17 cellular contexts compared by ENCODE assay signal in genomic region chr3:158642005-158642404, GRCh38.
"Had no signal": no experiment of that assay in that cellular context is flagged by ENCODE, and none has a peak within 500 bp of the region (broad histone marks: within the 10 kb centered on the region; RNA-seq: fewer than 3 reads in every experiment).

No MANE protein-coding gene starts in this region.

- H3K9me3 ChIP-seq: adrenal gland, gastroesophageal sphincter, heart left ventricle, left ventricle myocardium inferior, sigmoid colon had no signal

- H3K27ac ChIP-seq: adrenal gland, gastroesophageal sphincter, heart left ventricle, left ventricle myocardium inferior, sigmoid colon, VCaP had no signal

- DNase-seq: activated CD4-positive, CD25-positive, alpha-beta regulatory T cell treated with anti-CD3 and anti-CD28 coated beads, Interleukin-2, amount 50 U/mL, for 72 hours; activated naive CD4-positive, alpha-beta T cell treated with anti-CD3 and anti-CD28 coated beads, Interleukin-2, amount 50 U/mL, for 16 hours; adrenal gland; effector CD4-positive, alpha-beta T cell; heart left ventricle; kidney; left ventricle myocardium inferior; occipital lobe; posterior cingulate gyrus; sigmoid colon; stimulated activated CD4-positive, alpha-beta T cell treated with anti-CD3 and anti-CD28 coated beads, Interleukin-4, amount 100 ng/mL, for 4 hours; stimulated activated naive B cell treated with anti-CD40 and anti-IgM and Interleukin-4, amounts not matched to agents 10 μg/mL and 1 μg/mL and 100 μg/mL, for 72 hours had no signal

- H3K4me3 ChIP-seq: adrenal gland, gastroesophageal sphincter, heart left ventricle, left ventricle myocardium inferior, sigmoid colon had no signal

- H3K27ac Mint-ChIP-seq: activated T-helper 1 cell treated with anti-CD3 and anti-CD28 coated beads, Interleukin-12 subunit alpha, Interleukin-12 subunit beta, Interleukin-2, Interleukin-4 antibody, amounts not matched to agents 30 ng/mL and 10 ng/mL and 1 ng/mL, durations not matched to agents 14 hours and 24 hours and 36 hours; memory B cell; stimulated activated naive B cell treated with anti-CD40 and anti-IgM and Interleukin-4, amounts not matched to agents 10 μg/mL and 1 μg/mL and 100 μg/mL, for 72 hours had no signal

- H3K4me3 Mint-ChIP-seq: activated T-helper 1 cell treated with anti-CD3 and anti-CD28 coated beads, Interleukin-12 subunit alpha, Interleukin-12 subunit beta, Interleukin-2, Interleukin-4 antibody, amounts not matched to agents 30 ng/mL and 10 ng/mL and 1 ng/mL, durations not matched to agents 14 hours and 24 hours and 36 hours; memory B cell; stimulated activated naive B cell treated with anti-CD40 and anti-IgM and Interleukin-4, amounts not matched to agents 10 μg/mL and 1 μg/mL and 100 μg/mL, for 72 hours had no signal

- ATAC-seq: esophagus mucosa; gastroesophageal sphincter; heart left ventricle; stimulated activated naive B cell treated with anti-CD40 and anti-IgM and Interleukin-4, amounts not matched to agents 10 μg/mL and 1 μg/mL and 100 μg/mL, for 72 hours had no signal

- H3K27me3 ChIP-seq: adrenal gland, gastroesophageal sphincter, heart left ventricle, sigmoid colon had no signal

- H3K9me3 Mint-ChIP-seq: activated T-helper 1 cell treated with anti-CD3 and anti-CD28 coated beads, Interleukin-12 subunit alpha, Interleukin-12 subunit beta, Interleukin-2, Interleukin-4 antibody, amounts not matched to agents 30 ng/mL and 10 ng/mL and 1 ng/mL, durations not matched to agents 14 hours and 24 hours and 36 hours; memory B cell; stimulated activated naive B cell treated with anti-CD40 and anti-IgM and Interleukin-4, amounts not matched to agents 10 μg/mL and 1 μg/mL and 100 μg/mL, for 72 hours had no signal

- H3K27me3 Mint-ChIP-seq: memory B cell; stimulated activated naive B cell treated with anti-CD40 and anti-IgM and Interleukin-4, amounts not matched to agents 10 μg/mL and 1 μg/mL and 100 μg/mL, for 72 hours had no signal

- H3K36me3 ChIP-seq: adrenal gland had no signal
